10 cellular contexts compared by ENCODE assay signal in genomic region chr7:156608176-156608478, GRCh38. TPM values are rescaled to one million over a fixed set of nuclear protein-coding genes. Genes with fewer than 3 reads are reported as not detected.
A peak's percentile ranks its signal among the peaks of the same experiment; 100 is the strongest.
DNase-seq lines count a peak whose midpoint lies in the region; ATAC-seq and TF ChIP-seq lines count a peak whose summit lies in the region.
"Had no signal": no experiment of that assay in that cellular context is flagged by ENCODE, and none has a peak within 500 bp of the region (broad histone marks: within the 10 kb centered on the region; RNA-seq: fewer than 3 reads in every experiment).

No MANE protein-coding gene starts in this region.

- H3K9me3 Mint-ChIP-seq in activated T-cell treated with anti-CD3 and anti-CD28 coated beads, Interleukin-2, amount 50 U/mL, for 4 hours = no peaks in the 10 kb centered on the region
- no peaks in the 10 kb centered on the region for H3K9me3 Mint-ChIP-seq in central memory CD8-positive, alpha-beta T cell

- no peak for ATAC-seq in activated T-cell treated with anti-CD3 and anti-CD28 coated beads, Interleukin-2, amount 50 U/mL, for 4 hours
- no peak for ATAC-seq in central memory CD8-positive, alpha-beta T cell (replicated peaks; ENCODE audit: extremely low read depth, poor library complexity, severe bottlenecking)
- ATAC-seq in upper lobe of left lung (ENCODE audit: low FRiP score in 2 of 2) = peak in 1 of 2 donors; percentile 5
- ATAC-seq in HG03354 (IDR thresholded peaks at IDR 0.05; ENCODE audit: poor library complexity, severe bottlenecking, unreplicated experiment) = no peak
- ATAC-seq in GM19351 (IDR thresholded peaks at IDR 0.05; ENCODE audit: unreplicated experiment) = no peak

- H3K4me1 ChIP-seq in mesenchymal stem cell (ENCODE audit: control insufficient read depth, insufficient read depth, low read depth, low read length) (peaks cover 3% of the 10 kb centered on the region), upper lobe of left lung (peaks cover 17 to 26% (median 21%) of the 10 kb centered on the region in 4 donors), mesendoderm (ENCODE audit: control insufficient read depth, low read depth, low read length) (no peaks in the 10 kb centered on the region)

- H2BK120ac ChIP-seq in mesenchymal stem cell (ENCODE audit: low read depth, low read length) (no peak overlapping the region), mesendoderm (ENCODE audit: low read depth, low read length) (no peak overlapping the region)

- H3K23ac ChIP-seq in mesenchymal stem cell (ENCODE audit: low read length in 2 of 2) = no peak overlapping the region
- H3K23ac ChIP-seq in mesendoderm (ENCODE audit: low read length) = no peak overlapping the region

- no peak for TF ChIP-seq EP300 in upper lobe of left lung (IDR thresholded peaks at IDR 0.05)

- H2BK5ac ChIP-seq in mesenchymal stem cell (ENCODE audit: low read depth, low read length, poor library complexity, severe bottlenecking) (no peak overlapping the region), mesendoderm (ENCODE audit: low read length) (no peak overlapping the region)

- H3K14ac ChIP-seq in mesenchymal stem cell (ENCODE audit: low read length in 2 of 2) = no peak overlapping the region

- H3K4me1 Mint-ChIP-seq in activated T-cell treated with anti-CD3 and anti-CD28 coated beads, Interleukin-2, amount 50 U/mL, for 4 hours (ENCODE audit: low read depth) = peaks cover 18% of the 10 kb centered on the region
- H3K4me1 Mint-ChIP-seq in central memory CD8-positive, alpha-beta T cell = peaks cover 14% of the 10 kb centered on the region

- no peak for TF ChIP-seq POLR2A in upper lobe of left lung (IDR thresholded peaks at IDR 0.05)

- H3K4me3 Mint-ChIP-seq in activated T-cell treated with anti-CD3 and anti-CD28 coated beads, Interleukin-2, amount 50 U/mL, for 4 hours = peak overlapping the region; percentile 56
- peak overlapping the region; percentile 56 for H3K4me3 Mint-ChIP-seq in central memory CD8-positive, alpha-beta T cell

- H3K18ac ChIP-seq in mesenchymal stem cell (ENCODE audit: low read depth in 1 of 2, low read length in 2 of 2) = no peak overlapping the region
- no peak overlapping the region for H3K18ac ChIP-seq in mesendoderm (ENCODE audit: low read length)

- H3K9me3 ChIP-seq in mesenchymal stem cell (ENCODE audit: control insufficient read depth, low read length) (no peaks in the 10 kb centered on the region), upper lobe of left lung (no peaks in the 10 kb centered on the region)

- H3K9ac ChIP-seq in mesenchymal stem cell (ENCODE audit: low read length) (peak overlapping the region; percentile 53), mesendoderm (ENCODE audit: low read length) (no peak overlapping the region)

- H3K27ac ChIP-seq in mesenchymal stem cell (ENCODE audit: low read length, poor library complexity, severe bottlenecking) (no peak overlapping the region), upper lobe of left lung (peak overlapping the region; percentile 38 to 79 (median 68)), mesendoderm (ENCODE audit: low read depth, low read length) (no peak overlapping the region)

- H3K27me3 ChIP-seq in mesenchymal stem cell (ENCODE audit: control insufficient read depth in 1 of 2, insufficient read depth in 1 of 2, low read length in 2 of 2) = peaks cover 0 to 6% of the 10 kb centered on the region in 2 experiments
- H3K27me3 ChIP-seq in upper lobe of left lung = no peaks in the 10 kb centered on the region
- H3K27me3 ChIP-seq in mesendoderm (ENCODE audit: insufficient read depth, low read length, poor library complexity) = no peaks in the 10 kb centered on the region

- H3K79me1 ChIP-seq in mesenchymal stem cell (replicated peaks; ENCODE audit: low read length, poor library complexity, severe bottlenecking) = no peaks in the 10 kb centered on the region
- H3K79me1 ChIP-seq in mesendoderm (ENCODE audit: low read length) = no peaks in the 10 kb centered on the region

- H3K56ac ChIP-seq in mesendoderm (ENCODE audit: low read length) = no peak overlapping the region

- H3K36me3 ChIP-seq in mesenchymal stem cell (ENCODE audit: control insufficient read depth in 1 of 2, insufficient read depth in 2 of 2, low read depth in 1 of 2, low read length in 2 of 2) (peaks cover 0 to 3% of the 10 kb centered on the region in 2 experiments), upper lobe of left lung (no peaks in the 10 kb centered on the region), mesendoderm (ENCODE audit: control insufficient read depth, insufficient read depth, low read length) (no peaks in the 10 kb centered on the region)

- no peak overlapping the region for H2AFZ ChIP-seq in mesenchymal stem cell (ENCODE audit: low read depth, low read length)

- no peak overlapping the region for H4K91ac ChIP-seq in mesenchymal stem cell (ENCODE audit: low read length)

- H4K5ac ChIP-seq in mesendoderm (ENCODE audit: low read length) = no peak overlapping the region

- H2BK12ac ChIP-seq in mesenchymal stem cell (ENCODE audit: low read length in 2 of 2) = no peak overlapping the region

- no peak overlapping the region for H3K27ac Mint-ChIP-seq in central memory CD8-positive, alpha-beta T cell (ENCODE audit: low read depth)

- TF ChIP-seq CTCF in upper lobe of left lung (IDR thresholded peaks at IDR 0.05) = no peak

- peaks cover 30% of the 10 kb centered on the region for H3K27me3 Mint-ChIP-seq in activated T-cell treated with anti-CD3 and anti-CD28 coated beads, Interleukin-2, amount 50 U/mL, for 4 hours (ENCODE audit: low read depth)
- H3K27me3 Mint-ChIP-seq in central memory CD8-positive, alpha-beta T cell = peaks cover 49% of the 10 kb centered on the region

- no peak overlapping the region for H3K4ac ChIP-seq in mesenchymal stem cell (ENCODE audit: low read depth in 1 of 2, low read length in 2 of 2)
- no peak overlapping the region for H3K4ac ChIP-seq in mesendoderm (ENCODE audit: low read depth, low read length)

- H3K4me2 ChIP-seq in mesenchymal stem cell (ENCODE audit: low read length, poor library complexity, severe bottlenecking) (no peak overlapping the region), mesendoderm (ENCODE audit: low read length) (no peak overlapping the region)

- H3K36me3 Mint-ChIP-seq in activated T-cell treated with anti-CD3 and anti-CD28 coated beads, Interleukin-2, amount 50 U/mL, for 4 hours (ENCODE audit: insufficient read depth) = no peaks in the 10 kb centered on the region
- no peaks in the 10 kb centered on the region for H3K36me3 Mint-ChIP-seq in central memory CD8-positive, alpha-beta T cell (ENCODE audit: insufficient read depth)

- no peaks in the 10 kb centered on the region for H3K79me2 ChIP-seq in mesendoderm (ENCODE audit: control insufficient read depth, insufficient read depth, low read length)

- H3K4me3 ChIP-seq in mesenchymal stem cell (ENCODE audit: insufficient read depth in 1 of 2, low read depth in 1 of 2, low read length in 2 of 2) = peak overlapping the region in 1 of 2 experiments; percentile 68
- H3K4me3 ChIP-seq in upper lobe of left lung = peak overlapping the region; percentile 16 to 56 (median 49)
- H3K4me3 ChIP-seq in mesendoderm (ENCODE audit: low read length) = no peak overlapping the region

- 90% methylated on average over 14 of the region's 17 CpGs for WGBS in mesenchymal stem cell
- 25 to 47% methylated on average over 16 to 17 of the region's 17 CpGs for WGBS in upper lobe of left lung, 2 donors
- WGBS in mesendoderm (ENCODE audit: extremely low coverage, insufficient coverage, low lambda C conversion rate) = no CpG with 5 or more reads among the region's 17 CpGs

- H4K8ac ChIP-seq in mesenchymal stem cell (ENCODE audit: low read length) (no peak overlapping the region), mesendoderm (ENCODE audit: low read depth, low read length) (no peak overlapping the region)

- no peak for DNase-seq in activated T-cell treated with anti-CD3 and anti-CD28 coated beads, Interleukin-2, amount 50 U/mL, for 4 hours
- no peak for DNase-seq in activated T-cell treated with anti-CD3 and anti-CD28 coated beads, Interleukin-2, amount 50 U/mL, for 48 hours
- DNase-seq in central memory CD8-positive, alpha-beta T cell (ENCODE audit: low spot score in 2 of 2) = no peak
- DNase-seq in mesenchymal stem cell = no peak
- peak in 1 of 2 donors; percentile 84 for DNase-seq in upper lobe of left lung
- DNase-seq in mesendoderm = no peak
- DNase-seq: activated CD4-positive, alpha-beta T cell treated with anti-CD3 and anti-CD28 coated beads for 1 hour; NCI-H1092 treated with DMSO at 0.1 percent for 48 hours had no signal

- H2AK5ac ChIP-seq in mesenchymal stem cell (ENCODE audit: low read length, severe bottlenecking) = no peak overlapping the region
- H2AK5ac ChIP-seq in mesendoderm (ENCODE audit: low read length) = no peak overlapping the region

- H2BK15ac ChIP-seq in mesenchymal stem cell (ENCODE audit: low read depth, poor library complexity, severe bottlenecking) (no peak overlapping the region), mesendoderm (replicated peaks; ENCODE audit: low read depth) (no peak overlapping the region)

RNA-seq across cellular contexts. Expression of gene RNF32, which starts 32.4 kb away (rescaled TPM):
- total RNA-seq in activated T-cell treated with anti-CD3 and anti-CD28 coated beads, Interleukin-2, amount 50 U/mL, for 4 hours = under 1 TPM; 0.13 to 0.43 (median 0.24) TPM
- polyA plus RNA-seq in mesenchymal stem cell (2013, experiment 1 of 2) = 0.91 TPM
- 0.79 TPM for polyA plus RNA-seq in mesenchymal stem cell (2013, experiment 2 of 2)
- total RNA-seq in upper lobe of left lung = 1 to 10 TPM in 5 of 6 donors, not detected in 1; 1.1 to 4.0 (median 2.6) TPM
- 1.7 TPM for polyA plus RNA-seq in mesendoderm (2013, experiment 1 of 2)
- 1.4 TPM for polyA plus RNA-seq in mesendoderm (2013, experiment 2 of 2)

Comparison
In these comparisons a context has a peak if more than half of its experiments do, and no peak if none do; other contexts are left out.
1. H3K27ac ChIP-seq: peak in upper lobe of left lung (4 of 4); none in mesenchymal stem cell (single experiment) and mesendoderm (single experiment).